21 cellular contexts compared by ENCODE assay signal in genomic region chr16:19236561-19236960, GRCh38. TPM values are rescaled to one million over a fixed set of nuclear protein-coding genes. Genes with fewer than 3 reads are reported as not detected.
DNase-seq lines count a peak whose midpoint lies in the region; ATAC-seq, FAIRE-seq and TF ChIP-seq lines count a peak whose summit lies in the region.
"Had no signal": no experiment of that assay in that cellular context is flagged by ENCODE, and none has a peak within 500 bp of the region (broad histone marks: within the 10 kb centered on the region; RNA-seq: fewer than 3 reads in every experiment).

No MANE protein-coding gene starts in this region.

- H3K27me3 ChIP-seq in PC-9 (ENCODE audit: insufficient read depth, low read depth) (no peaks in the 10 kb centered on the region), hepatocyte (no peaks in the 10 kb centered on the region), small intestine (ENCODE audit: control insufficient read depth in 2 of 2, insufficient read depth in 2 of 2, low read length in 2 of 2) (no peaks in the 10 kb centered on the region)

- 59% methylated on average over 3 of the region's 3 CpGs for whole genome bisulfite sequencing in hepatocyte (ENCODE audit: low lambda C conversion rate, missing lambda C conversion rate)
- WGBS in small intestine, 3 donors, result 18 to 69% (median 44%) methylated on average over 3 of the region's 3 CpGs

- intact Hi-C loops in PC-9 (cut with micrococcal nuclease; ENCODE audit: unreplicated experiment), result loop anchor here (5.0 kb wide), 2 partner anchors 46 to 141 kb away; no protein-coding TSS in a partner anchor

- peaks cover 20% of the 10 kb centered on the region for H3K4me1 ChIP-seq in PC-9 (replicated peaks; ENCODE audit: insufficient read depth)
- peaks cover 5% of the 10 kb centered on the region for H3K4me1 ChIP-seq in hepatocyte (ENCODE audit: insufficient read depth)
- H3K4me1 ChIP-seq in small intestine (ENCODE audit: control insufficient read depth in 2 of 2, insufficient read depth in 1 of 2, low read depth in 1 of 2, low read length in 1 of 2), result no peaks in the 10 kb centered on the region

- H3K4me3 ChIP-seq in PC-9 (no peak overlapping the region), hepatocyte (no peak overlapping the region), small intestine (ENCODE audit: low read depth in 1 of 2, low read length in 2 of 2) (no peak overlapping the region)
- H3K4me3 ChIP-seq: GM12878, GM23338 had no signal

- no peak for TF ChIP-seq CTCF in PC-9 (conservative IDR thresholded peaks at IDR 0.05)
- TF ChIP-seq CTCF in hepatocyte (IDR thresholded peaks at IDR 0.05; ENCODE audit: poor library complexity), result no peak

- POLR2A ChIA-PET in PC-9 (lab: Charles Lee; ENCODE audit: unreplicated experiment), result no interaction called here

- H3K9me3 ChIP-seq in PC-9 (ENCODE audit: insufficient read depth, low read depth) (0 out of 2 replicates have a peak, but pooled peaks cover 10% of the 10 kb centered on the region), hepatocyte (ENCODE audit: low read depth) (no peaks in the 10 kb centered on the region), small intestine (ENCODE audit: control insufficient read depth, low read depth) (peaks cover 2% of the 10 kb centered on the region)

- H3K79me2 ChIP-seq in PC-9 (ENCODE audit: low read depth), result no peaks in the 10 kb centered on the region
- H3K79me2 ChIP-seq in hepatocyte, result no peaks in the 10 kb centered on the region

- H3K27ac Mint-ChIP-seq in activated T-cell treated with anti-CD3 and anti-CD28 coated beads, Interleukin-2, amount 50 U/mL, for 24 hours, result no peak overlapping the region
- H3K27ac Mint-ChIP-seq: GM23338 had no signal

- H2AFZ ChIP-seq in PC-9, result no peak overlapping the region
- no peak overlapping the region for H2AFZ ChIP-seq in hepatocyte
- H2AFZ ChIP-seq: GM23338 had no signal

- no peaks in the 10 kb centered on the region for H3K27me3 Mint-ChIP-seq in activated T-cell treated with anti-CD3 and anti-CD28 coated beads, Interleukin-2, amount 50 U/mL, for 24 hours

- no peaks in the 10 kb centered on the region for H4K20me1 ChIP-seq in PC-9 (ENCODE audit: insufficient read depth)
- no peaks in the 10 kb centered on the region for H4K20me1 ChIP-seq in hepatocyte (ENCODE audit: insufficient read depth, poor library complexity, severe bottlenecking)

- no peaks in the 10 kb centered on the region for H3K4me1 Mint-ChIP-seq in activated T-cell treated with anti-CD3 and anti-CD28 coated beads, Interleukin-2, amount 50 U/mL, for 24 hours (ENCODE audit: low read depth)

- H3K4me3 Mint-ChIP-seq in activated T-cell treated with anti-CD3 and anti-CD28 coated beads, Interleukin-2, amount 50 U/mL, for 24 hours, result no peak overlapping the region
- H3K4me3 Mint-ChIP-seq: GM23338 had no signal

- H3K9me3 Mint-ChIP-seq in activated T-cell treated with anti-CD3 and anti-CD28 coated beads, Interleukin-2, amount 50 U/mL, for 24 hours, result peaks cover 21% of the 10 kb centered on the region

- H3K4me2 ChIP-seq in PC-9 (peak overlapping the region; percentile 40), hepatocyte (no peak overlapping the region)
- H3K4me2 ChIP-seq: GM23338 had no signal

- H3K27ac ChIP-seq in PC-9, result peak overlapping the region; percentile 75
- H3K27ac ChIP-seq in hepatocyte, result peak overlapping the region; percentile 93
- peak overlapping the region in 1 of 2 donors; percentile 65 for H3K27ac ChIP-seq in small intestine (ENCODE audit: low read depth in 1 of 2, low read length in 1 of 2)

- H3F3A ChIP-seq in PC-9 (ENCODE audit: insufficient read depth, low read depth), result peaks cover 14% of the 10 kb centered on the region; the same call in 1 of the 2 replicates

- CTCF ChIA-PET in PC-9 (lab: Charles Lee), result interaction anchor here (0.9 kb wide), 1 partner anchor 123 kb away, joined by 4 read pairs; the partner anchor contains the start of gene ITPRIPL2

- DNase-seq in DMS53 treated with DMSO at 0.1 percent for 48 hours (lab: John Stamatoyannopoulos, UW; ENCODE audit: unreplicated experiment) (peak; percentile 29), PC-9 (peak; percentile 44 to 89), hepatocyte (ENCODE audit: low spot score) (peak; percentile 73), small intestine (peak; percentile 95), CD1c-positive myeloid dendritic cell (ENCODE audit: extremely low spot score) (no peak)
- DNase-seq in activated T-cell treated with anti-CD3 and anti-CD28 coated beads, Interleukin-2, amount 50 U/mL, for 24 hours, result no peak
- DNase-seq: IMR-90, Kasumi-1, NCI-H1436 treated with DMSO at 0.1 percent for 48 hours, NCI-H226, NCI-H526, RPMI8226 had no signal

- no peaks in the 10 kb centered on the region for H3K36me3 Mint-ChIP-seq in activated T-cell treated with anti-CD3 and anti-CD28 coated beads, Interleukin-2, amount 50 U/mL, for 24 hours (ENCODE audit: low read depth)

- no peak for FAIRE-seq in small intestine (lab: Jason Lieb, UNC)
- FAIRE-seq: GM12878, GM19239 had no signal

- no peak for ATAC-seq in GM19395 (IDR thresholded peaks at IDR 0.05; ENCODE audit: unreplicated experiment)
- ATAC-seq in HG02885 (IDR thresholded peaks at IDR 0.05; ENCODE audit: poor library complexity, unreplicated experiment), result no peak
- ATAC-seq: GM12878, GM23338 had no signal

- BruUV-seq in PC-9 (replicated peaks; lab: Mats Ljungman, UMichigan), result no TSS peak

- H3K9me2 ChIP-seq in PC-9 (ENCODE audit: insufficient read depth) (no peaks in the 10 kb centered on the region), hepatocyte (replicated peaks; ENCODE audit: insufficient read depth) (no peaks in the 10 kb centered on the region)

- H3K36me3 ChIP-seq in PC-9 (ENCODE audit: low read depth) (peaks cover 3% of the 10 kb centered on the region; the same call in 1 of the 2 replicates), hepatocyte (replicated peaks; ENCODE audit: insufficient read depth, low read depth) (no peaks in the 10 kb centered on the region), small intestine (ENCODE audit: control insufficient read depth in 2 of 2, insufficient read depth in 2 of 2, low read length in 2 of 2) (no peaks in the 10 kb centered on the region)

RNA-seq across cellular contexts. Expression of gene CLEC19A, which starts 49.0 kb away (rescaled TPM):
- total RNA-seq in PC-9 (2021) (0.38 and 0.41 TPM in 2 replicates), hepatocyte (not detected in 2 replicates)
- polyA plus RNA-seq in hepatocyte (not detected in 2 replicates), small intestine (not detected)
- total RNA-seq: G401; GM12878; GM23338; IMR-90; T-helper 2 cell treated with Interferon-gamma antibody and Interleukin-4, amounts not matched to agents 100 ng/mL and 5 ng/mL, for 36 hours had no signal
- polyA plus RNA-seq: AG04450, BJ, GM23338, IMR-90 had no signal

Comparison
In these comparisons a context has a peak if more than half of its experiments do, and no peak if none do; other contexts are left out.
1. DNase-seq: peak in DMS53 treated with DMSO at 0.1 percent for 48 hours (single experiment), PC-9 (2 of 2), hepatocyte (single experiment) and small intestine (single experiment); none in activated T-cell treated with anti-CD3 and anti-CD28 coated beads, Interleukin-2, amount 50 U/mL, for 24 hours (single experiment) and CD1c-positive myeloid dendritic cell (single experiment).